ENCODE assay signal across 3 cellular contexts in genomic region chr9:119159386-119159785, GRCh38.
"Had no signal": no experiment of that assay in that cellular context is flagged by ENCODE, and none has a peak within 500 bp of the region (broad histone marks: within the 10 kb centered on the region; RNA-seq: fewer than 3 reads in every experiment).

No MANE protein-coding gene starts in this region.

- DNase-seq: GDM1, GF-D8 had no signal

- H3K4me3 ChIP-seq: GM12878 had no signal
